1 cellular context compared by ENCODE assay signal in genomic region chr5:172179032-172179989, GRCh38.
TF ChIP-seq lines count a peak whose summit lies in the region.

No MANE protein-coding gene starts in this region.

TF ChIP-seq in WTC11, 78 proteins besides CTCF, POLR2A, EP300 and RAD21 (continued from another document):
- TF ChIP-seq MLX (CRISPR knock-in tag; IDR thresholded peaks at IDR 0.05) = no peak
- no peak for TF ChIP-seq FOXP1 (CRISPR knock-in tag; IDR thresholded peaks at IDR 0.05; ENCODE audit: borderline replicate concordance)
- no peak for TF ChIP-seq ZNF512 (CRISPR knock-in tag; IDR thresholded peaks at IDR 0.05; ENCODE audit: borderline replicate concordance)
- TF ChIP-seq NFATC4 (CRISPR knock-in tag; IDR thresholded peaks at IDR 0.05) = no peak
- no peak for TF ChIP-seq ZNF263 (CRISPR knock-in tag; IDR thresholded peaks at IDR 0.05; ENCODE audit: low read depth)
- TF ChIP-seq CREB1 (CRISPR knock-in tag; IDR thresholded peaks at IDR 0.05) = no peak
- no peak for TF ChIP-seq ZNF121 (CRISPR knock-in tag; IDR thresholded peaks at IDR 0.05)
- TF ChIP-seq EMX1 (CRISPR knock-in tag; IDR thresholded peaks at IDR 0.05) = no peak
